19 cellular contexts compared by ENCODE assay signal in genomic region chr11:33000181-33000580, GRCh38. TPM values are rescaled to one million over a fixed set of nuclear protein-coding genes. Genes with fewer than 3 reads are reported as not detected.
DNase-seq lines count a peak whose midpoint lies in the region; ATAC-seq and TF ChIP-seq lines count a peak whose summit lies in the region.
"Had no signal": no experiment of that assay in that cellular context is flagged by ENCODE, and none has a peak within 500 bp of the region (broad histone marks: within the 10 kb centered on the region; RNA-seq: fewer than 3 reads in every experiment).

No MANE protein-coding gene starts in this region.

- H3K4me3 ChIP-seq in RWPE2 (ENCODE audit: severe bottlenecking), result no peak overlapping the region
- H3K4me3 ChIP-seq: psoas muscle, SJCRH30 had no signal

- intact Hi-C loops in left cardiac atrium (cut with DNase I), result no loop called here

- DNase-seq in EL, result peak; percentile 81
- DNase-seq in RWPE2 (ENCODE audit: low spot score), result no peak
- peak; percentile 84 for DNase-seq in fibroblast of gingiva (ENCODE audit: low read depth)
- no peak for DNase-seq in osteocyte (ENCODE audit: extremely low spot score, unreplicated experiment)
- no peak for DNase-seq in left cardiac atrium
- DNase-seq in NCI-H1417 treated with DMSO at 0.1 percent for 48 hours (lab: John Stamatoyannopoulos, UW), result no peak
- DNase-seq in activated CD4-positive, alpha-beta T cell treated with anti-CD3 and anti-CD28 coated beads for 4 hours, result no peak
- DNase-seq: activated CD8-positive, alpha-beta memory T cell treated with anti-CD3 and anti-CD28 coated beads, Interleukin-2, amount 50 U/mL, for 4 hours; activated naive CD8-positive, alpha-beta T cell treated with anti-CD3 and anti-CD28 coated beads, Interleukin-2, amount 10 ng/mL, durations not matched to agents 7 days and 5 days; C1 segment of cervical spinal cord; effector CD8-positive, alpha-beta T cell; NCI-H1436 treated with DMSO at 0.1 percent for 48 hours; NCI-H748 treated with DMSO at 0.1 percent for 48 hours; psoas muscle; SJCRH30; stimulated activated CD4-positive, alpha-beta T cell treated with anti-CD3 and anti-CD28 coated beads, Interleukin-4, amount 100 ng/mL, for 4 hours; stimulated activated naive CD4-positive, alpha-beta T cell treated with Interleukin-2 at 50 U/mL for 16 hours had no signal

- H3K27ac ChIP-seq in RWPE2 (ENCODE audit: poor library complexity, severe bottlenecking), result peak overlapping the region; percentile 51
- H3K27ac ChIP-seq: psoas muscle, SJCRH30 had no signal

- peak; percentile 87 for ATAC-seq in RWPE2 (ENCODE audit: low read depth)
- no peak for ATAC-seq in left cardiac atrium
- no peak for ATAC-seq in GM18502 (IDR thresholded peaks at IDR 0.05; ENCODE audit: poor library complexity, unreplicated experiment)
- ATAC-seq: psoas muscle had no signal

- H3K27me3 ChIP-seq in RWPE2 (ENCODE audit: insufficient read depth, poor library complexity, severe bottlenecking), result no peaks in the 10 kb centered on the region
- H3K27me3 ChIP-seq: SJCRH30 had no signal

- no peak overlapping the region for H3K4me3 Mint-ChIP-seq in osteocyte (ENCODE audit: unreplicated experiment)
- H3K4me3 Mint-ChIP-seq: activated naive CD8-positive, alpha-beta T cell treated with anti-CD3 and anti-CD28 coated beads, Interleukin-2, amount 10 ng/mL, durations not matched to agents 7 days and 5 days; IgD-negative memory B cell had no signal

- H3K9me3 ChIP-seq in RWPE2 (ENCODE audit: severe bottlenecking), result peaks cover 4% of the 10 kb centered on the region

- peaks cover 13% of the 10 kb centered on the region for H3K4me1 Mint-ChIP-seq in osteocyte (ENCODE audit: unreplicated experiment)
- H3K4me1 Mint-ChIP-seq: IgD-negative memory B cell had no signal

- peaks cover 6% of the 10 kb centered on the region for H3K27me3 Mint-ChIP-seq in osteocyte (ENCODE audit: unreplicated experiment)

- peaks cover 17% of the 10 kb centered on the region for H3K4me1 ChIP-seq in RWPE2 (ENCODE audit: insufficient read depth, poor library complexity, severe bottlenecking)
- H3K4me1 ChIP-seq: psoas muscle had no signal

- H3K36me3 Mint-ChIP-seq in osteocyte (ENCODE audit: unreplicated experiment), result peaks cover 5% of the 10 kb centered on the region

- H3K9me3 Mint-ChIP-seq in osteocyte (ENCODE audit: unreplicated experiment), result peaks cover 16% of the 10 kb centered on the region

- peak overlapping the region; percentile 76 for H3K27ac Mint-ChIP-seq in osteocyte (ENCODE audit: unreplicated experiment)
- H3K27ac Mint-ChIP-seq: activated naive CD8-positive, alpha-beta T cell treated with anti-CD3 and anti-CD28 coated beads, Interleukin-2, amount 10 ng/mL, durations not matched to agents 7 days and 5 days; IgD-negative memory B cell had no signal

- no peaks in the 10 kb centered on the region for H3K36me3 ChIP-seq in RWPE2 (ENCODE audit: low read depth)
- H3K36me3 ChIP-seq: SJCRH30 had no signal

- TF ChIP-seq CTCF in RWPE2 (IDR thresholded peaks at IDR 0.05; ENCODE audit: poor library complexity, severe bottlenecking) (no peak), osteocyte (IDR thresholded peaks at IDR 0.05) (no peak)

RNA-seq across cellular contexts. Expression of gene DEPDC7, which starts 15.5 kb away (rescaled TPM):
- 2.9 and 3.7 TPM in 2 replicates for total RNA-seq in osteocyte
- total RNA-seq in left cardiac atrium, result under 1 TPM; 0.41 to 0.42 TPM

RNA-seq across cellular contexts. Expression of gene TCP11L1, which starts 39.2 kb away (rescaled TPM):
- total RNA-seq in osteocyte (24.2 and 26.2 TPM in 2 replicates), left cardiac atrium (1 to 10 TPM; 9.7 to 9.8 TPM)

Comparison
In these comparisons a context has a peak if more than half of its experiments do, and no peak if none do; other contexts are left out.
1. DNase-seq: peak in EL (single experiment) and fibroblast of gingiva (single experiment); none in RWPE2 (single experiment), osteocyte (single experiment), left cardiac atrium (single experiment), NCI-H1417 treated with DMSO at 0.1 percent for 48 hours (single experiment) and activated CD4-positive, alpha-beta T cell treated with anti-CD3 and anti-CD28 coated beads for 4 hours (0 of 2).